ENCODE assay signal across 15 cellular contexts in genomic region chr4:76206222-76206942, GRCh38. TPM values are rescaled to one million over a fixed set of nuclear protein-coding genes. Genes with fewer than 3 reads are reported as not detected.
DNase-seq lines count a peak whose midpoint lies in the region; ATAC-seq and TF ChIP-seq lines count a peak whose summit lies in the region.
"Had no signal": no experiment of that assay in that cellular context is flagged by ENCODE, and none has a peak within 500 bp of the region (broad histone marks: within the 10 kb centered on the region; RNA-seq: fewer than 3 reads in every experiment).

No MANE protein-coding gene starts in this region.

- no peak overlapping the region for H2AK5ac ChIP-seq in mesenchymal stem cell (ENCODE audit: low read length, severe bottlenecking)

- H3K18ac ChIP-seq in mesenchymal stem cell (ENCODE audit: low read depth in 1 of 2, low read length in 2 of 2) = no peak overlapping the region

- H3K36me3 ChIP-seq in mesenchymal stem cell (ENCODE audit: control insufficient read depth in 1 of 2, insufficient read depth in 2 of 2, low read depth in 1 of 2, low read length in 2 of 2) (peaks cover 4 to 10% of the 10 kb centered on the region in 2 experiments), tibial artery (no peaks in the 10 kb centered on the region)
- H3K36me3 ChIP-seq: thyroid gland had no signal

- peaks cover 2% of the 10 kb centered on the region for H3K4me1 ChIP-seq in mesenchymal stem cell (ENCODE audit: control insufficient read depth, insufficient read depth, low read depth, low read length)
- H3K4me1 ChIP-seq in tibial artery = peaks cover 0 to 85% (median 55%) of the 10 kb centered on the region in 4 donors

- no peak overlapping the region for H3K4me2 ChIP-seq in mesenchymal stem cell (ENCODE audit: low read length, poor library complexity, severe bottlenecking)

- H3K14ac ChIP-seq in mesenchymal stem cell (ENCODE audit: low read length in 2 of 2) = no peak overlapping the region

- H3K9me3 ChIP-seq in mesenchymal stem cell (ENCODE audit: control insufficient read depth, low read length) = no peaks in the 10 kb centered on the region
- H3K9me3 ChIP-seq in tibial artery = no peaks in the 10 kb centered on the region
- H3K9me3 ChIP-seq: thyroid gland had no signal

- H2BK12ac ChIP-seq in mesenchymal stem cell (ENCODE audit: low read length in 2 of 2) = no peak overlapping the region

- TF ChIP-seq CTCF in choroid plexus epithelial cell (conservative IDR thresholded peaks at IDR 0.05; ENCODE audit: low read depth, low read length) (no peak), tibial artery (IDR thresholded peaks at IDR 0.05) (no peak)

- no peak overlapping the region for H4K8ac ChIP-seq in mesenchymal stem cell (ENCODE audit: low read length)

- H2AFZ ChIP-seq in mesenchymal stem cell (ENCODE audit: low read depth, low read length) = no peak overlapping the region

- H3K79me1 ChIP-seq in mesenchymal stem cell (replicated peaks; ENCODE audit: low read length, poor library complexity, severe bottlenecking) = peaks cover 19% of the 10 kb centered on the region

- H2BK15ac ChIP-seq in mesenchymal stem cell (ENCODE audit: low read depth, poor library complexity, severe bottlenecking) = no peak overlapping the region

- H4K91ac ChIP-seq in mesenchymal stem cell (ENCODE audit: low read length) = no peak overlapping the region

- H2BK120ac ChIP-seq in mesenchymal stem cell (ENCODE audit: low read depth, low read length) = no peak overlapping the region

- no peaks in the 10 kb centered on the region for H3K27me3 ChIP-seq in mesenchymal stem cell (ENCODE audit: control insufficient read depth in 1 of 2, insufficient read depth in 1 of 2, low read length in 2 of 2)
- H3K27me3 ChIP-seq in tibial artery = no peaks in the 10 kb centered on the region
- H3K27me3 ChIP-seq: thyroid gland had no signal

- H3K4ac ChIP-seq in mesenchymal stem cell (ENCODE audit: low read depth in 1 of 2, low read length in 2 of 2) = no peak overlapping the region

- H3K9ac ChIP-seq in mesenchymal stem cell (ENCODE audit: low read length) = peak overlapping the region; percentile 84

- H3K4me3 ChIP-seq in choroid plexus epithelial cell (ENCODE audit: low read depth, low read length) = no peak overlapping the region
- H3K4me3 ChIP-seq in mesenchymal stem cell (ENCODE audit: insufficient read depth in 1 of 2, low read depth in 1 of 2, low read length in 2 of 2) = peak overlapping the region in 1 of 2 experiments; percentile 33
- H3K4me3 ChIP-seq in tibial artery = no peak overlapping the region
- H3K4me3 ChIP-seq: thyroid gland had no signal

- WGBS in mesenchymal stem cell = 95% methylated on average over 7 of the region's 7 CpGs

- H3K23ac ChIP-seq in mesenchymal stem cell (ENCODE audit: low read length in 2 of 2) = no peak overlapping the region

- DNase-seq in NCI-H524 treated with DMSO at 0.1 percent for 48 hours (lab: John Stamatoyannopoulos, UW) (peak; percentile 21), choroid plexus epithelial cell (ENCODE audit: low read depth) (peak; percentile 66), mesenchymal stem cell (no peak), tibial artery (no peak), cerebellum (ENCODE audit: low spot score) (no peak), GDM1 (lab: John Stamatoyannopoulos, UW) (no peak), HK-2 (ENCODE audit: unreplicated experiment) (no peak)
- DNase-seq: DMS79 treated with DMSO at 0.1 percent for 48 hours; KBM-7; naive thymus-derived CD8-positive, alpha-beta T cell; NCI-H2227 treated with DMSO at 0.1 percent for 48 hours; SHP77 treated with DMSO at 0.1 percent for 48 hours; thyroid gland had no signal

- no peak overlapping the region for H3K27ac ChIP-seq in mesenchymal stem cell (ENCODE audit: low read length, poor library complexity, severe bottlenecking)
- peak overlapping the region; percentile 44 to 99 for H3K27ac ChIP-seq in tibial artery

- intact Hi-C loops in tibial artery (cut with DNase I; ENCODE audit: low total_unique reads) = no loop called here

- ATAC-seq in HG03342 (IDR thresholded peaks at IDR 0.05; ENCODE audit: unreplicated experiment) = no peak
- ATAC-seq: naive thymus-derived CD8-positive, alpha-beta T cell had no signal

- no peak overlapping the region for H2BK5ac ChIP-seq in mesenchymal stem cell (ENCODE audit: low read depth, low read length, poor library complexity, severe bottlenecking)

RNA-seq across cellular contexts. Expression of gene SCARB2, which starts 7.2 kb away (rescaled TPM):
- 254 TPM for polyA plus RNA-seq in mesenchymal stem cell (2013, experiment 1 of 2)
- 261 TPM for polyA plus RNA-seq in mesenchymal stem cell (2013, experiment 2 of 2)
- total RNA-seq in cerebellum = 342 TPM

RNA-seq across cellular contexts. Expression of gene FAM47E, which starts 45.1 kb away (rescaled TPM):
- 0.03 TPM for polyA plus RNA-seq in mesenchymal stem cell (2013, experiment 1 of 2)
- 0.27 TPM for polyA plus RNA-seq in mesenchymal stem cell (2013, experiment 2 of 2)
- total RNA-seq in cerebellum = 7.3 TPM
- total RNA-seq: activated CD8-positive, alpha-beta memory T cell treated with anti-CD3 and anti-CD28 coated beads for 36 hours had no signal

RNA-seq across cellular contexts. Expression of gene NUP54, which starts 58.2 kb away (rescaled TPM):
- 20.8 TPM for polyA plus RNA-seq in mesenchymal stem cell (2013, experiment 1 of 2)
- polyA plus RNA-seq in mesenchymal stem cell (2013, experiment 2 of 2) = 21.2 TPM
- total RNA-seq in cerebellum = 78.5 TPM

Comparison
In these comparisons a context has a peak if more than half of its experiments do, and no peak if none do; other contexts are left out.
1. DNase-seq: peak in NCI-H524 treated with DMSO at 0.1 percent for 48 hours (single experiment) and choroid plexus epithelial cell (single experiment); none in mesenchymal stem cell (single experiment), tibial artery (0 of 2), cerebellum (single experiment), GDM1 (single experiment) and HK-2 (single experiment).